Comparison of ENCODE assay signal across 30 cellular contexts in the genomic region with DNA sequence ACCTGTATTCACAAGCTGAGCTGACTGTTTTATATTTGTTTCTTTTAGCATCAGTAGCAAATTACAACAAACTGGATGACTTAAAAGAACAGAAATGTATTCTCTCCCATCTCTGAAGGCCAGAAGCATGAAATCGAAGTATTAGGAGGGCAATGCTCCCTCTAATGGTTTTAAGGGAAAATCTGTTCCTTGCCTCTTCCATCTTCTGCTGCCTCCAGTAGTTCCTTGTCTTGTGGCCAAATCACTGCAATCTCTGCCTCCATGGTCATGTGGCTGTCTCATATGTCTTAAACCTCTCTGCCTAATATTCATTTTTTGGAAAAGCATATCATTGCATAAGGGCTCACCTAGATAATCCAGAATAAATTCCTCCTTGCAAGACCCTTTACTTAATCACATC.
"Had no signal": no experiment of that assay in that cellular context is flagged by ENCODE, and none has a peak within 500 bp of the region (broad histone marks: within the 10 kb centered on the region; RNA-seq: fewer than 3 reads in every experiment).

No MANE protein-coding gene starts in this region.

- H3K27ac Mint-ChIP-seq: activated CD4-positive, alpha-beta T cell treated with anti-CD3 and anti-CD28 coated beads, Interleukin-2, amount 10 ng/mL, durations not matched to agents 24 days and 14 days; activated CD8-positive, alpha-beta memory T cell treated with anti-CD3 and anti-CD28 coated beads, Interleukin-2, amount 10 ng/mL, durations not matched to agents 7 days and 5 days; activated CD8-positive, alpha-beta T cell treated with anti-CD3 and anti-CD28 coated beads for 36 hours; activated naive CD4-positive, alpha-beta T cell treated with anti-CD3 and anti-CD28 coated beads, Interleukin-2, amount 10 ng/mL, durations not matched to agents 7 days and 5 days; activated naive CD8-positive, alpha-beta T cell treated with anti-CD3 and anti-CD28 coated beads, Interleukin-2, amount 50 U/mL, for 24 hours; effector memory CD8-positive, alpha-beta T cell; mesothelial cell of epicardium; naive thymus-derived CD8-positive, alpha-beta T cell; neural progenitor cell; stimulated activated naive B cell treated with anti-CD40 and anti-IgM and Interleukin-4, amounts not matched to agents 10 μg/mL and 1 μg/mL and 100 μg/mL, for 72 hours; T-helper 17 cell had no signal

- H3K36me3 Mint-ChIP-seq: activated CD8-positive, alpha-beta memory T cell treated with anti-CD3 and anti-CD28 coated beads, Interleukin-2, amount 10 ng/mL, durations not matched to agents 7 days and 5 days; activated naive CD4-positive, alpha-beta T cell treated with anti-CD3 and anti-CD28 coated beads, Interleukin-2, amount 10 ng/mL, durations not matched to agents 7 days and 5 days; mesothelial cell of epicardium; naive thymus-derived CD8-positive, alpha-beta T cell; neural progenitor cell; stimulated activated naive B cell treated with anti-CD40 and anti-IgM and Interleukin-4, amounts not matched to agents 10 μg/mL and 1 μg/mL and 100 μg/mL, for 72 hours had no signal

- DNase-seq: activated CD4-positive, alpha-beta T cell treated with anti-CD3 and anti-CD28 coated beads, Interleukin-2, amount 10 ng/mL, durations not matched to agents 24 days and 14 days; activated CD8-positive, alpha-beta memory T cell treated with anti-CD3 and anti-CD28 coated beads, Interleukin-2, amount 10 ng/mL, durations not matched to agents 7 days and 5 days; activated CD8-positive, alpha-beta T cell treated with anti-CD3 and anti-CD28 coated beads for 36 hours; activated effector memory CD4-positive, alpha-beta T cell treated with anti-CD3 and anti-CD28 coated beads, Interleukin-2, amount 50 U/mL, for 16 hours; activated naive CD4-positive, alpha-beta T cell treated with anti-CD3 and anti-CD28 coated beads, Interleukin-2, amount 10 ng/mL, durations not matched to agents 7 days and 5 days; activated naive CD8-positive, alpha-beta T cell treated with anti-CD3 and anti-CD28 coated beads, Interleukin-2, amount 50 U/mL, for 24 hours; activated T-cell treated with anti-CD3 and anti-CD28 coated beads for 4 hours; anterior cingulate cortex; body of pancreas; dermis blood vessel endothelial cell; effector memory CD8-positive, alpha-beta T cell; glutamatergic neuron; kidney glomerular epithelial cell; left lung; naive thymus-derived CD8-positive, alpha-beta T cell; posterior cingulate gyrus; small intestine; stimulated activated CD8-positive, alpha-beta memory T cell treated with anti-CD3 and anti-CD28 coated beads, Interleukin-4, amount 100 ng/mL, for 48 hours; stimulated activated naive B cell treated with anti-CD40 and anti-IgM and Interleukin-4, amounts not matched to agents 10 μg/mL and 1 μg/mL and 100 μg/mL, for 72 hours; T-helper 17 cell; transverse colon; uterus had no signal

- ATAC-seq: activated CD4-positive, CD25-positive, alpha-beta regulatory T cell treated with anti-CD3 and anti-CD28 coated beads, Interleukin-2, amount 50 U/mL, for 24 hours; activated CD8-positive, alpha-beta memory T cell treated with anti-CD3 and anti-CD28 coated beads, Interleukin-2, amount 10 ng/mL, durations not matched to agents 7 days and 5 days; activated CD8-positive, alpha-beta T cell treated with anti-CD3 and anti-CD28 coated beads for 36 hours; activated naive CD8-positive, alpha-beta T cell treated with anti-CD3 and anti-CD28 coated beads, Interleukin-2, amount 50 U/mL, for 24 hours; body of pancreas; effector memory CD8-positive, alpha-beta T cell; left lung; naive thymus-derived CD8-positive, alpha-beta T cell; sciatic nerve; stimulated activated naive B cell treated with anti-CD40 and anti-IgM and Interleukin-4, amounts not matched to agents 10 μg/mL and 1 μg/mL and 100 μg/mL, for 72 hours; T-helper 17 cell had no signal

- H3K27me3 Mint-ChIP-seq: activated naive CD4-positive, alpha-beta T cell treated with anti-CD3 and anti-CD28 coated beads, Interleukin-2, amount 10 ng/mL, durations not matched to agents 7 days and 5 days; T-helper 17 cell had no signal

- H3K9me3 Mint-ChIP-seq: activated naive CD4-positive, alpha-beta T cell treated with anti-CD3 and anti-CD28 coated beads, Interleukin-2, amount 10 ng/mL, durations not matched to agents 7 days and 5 days; activated naive CD8-positive, alpha-beta T cell treated with anti-CD3 and anti-CD28 coated beads, Interleukin-2, amount 50 U/mL, for 24 hours; effector memory CD8-positive, alpha-beta T cell; naive thymus-derived CD8-positive, alpha-beta T cell; neural progenitor cell; stimulated activated naive B cell treated with anti-CD40 and anti-IgM and Interleukin-4, amounts not matched to agents 10 μg/mL and 1 μg/mL and 100 μg/mL, for 72 hours had no signal

- H3K4me3 Mint-ChIP-seq: activated CD4-positive, alpha-beta T cell treated with anti-CD3 and anti-CD28 coated beads, Interleukin-2, amount 10 ng/mL, durations not matched to agents 24 days and 14 days; activated CD8-positive, alpha-beta memory T cell treated with anti-CD3 and anti-CD28 coated beads, Interleukin-2, amount 10 ng/mL, durations not matched to agents 7 days and 5 days; activated CD8-positive, alpha-beta T cell treated with anti-CD3 and anti-CD28 coated beads for 36 hours; activated naive CD4-positive, alpha-beta T cell treated with anti-CD3 and anti-CD28 coated beads, Interleukin-2, amount 10 ng/mL, durations not matched to agents 7 days and 5 days; activated naive CD8-positive, alpha-beta T cell treated with anti-CD3 and anti-CD28 coated beads, Interleukin-2, amount 50 U/mL, for 24 hours; effector memory CD8-positive, alpha-beta T cell; mesothelial cell of epicardium; naive thymus-derived CD8-positive, alpha-beta T cell; neural progenitor cell; stimulated activated naive B cell treated with anti-CD40 and anti-IgM and Interleukin-4, amounts not matched to agents 10 μg/mL and 1 μg/mL and 100 μg/mL, for 72 hours; T-helper 17 cell had no signal

- H3K4me1 Mint-ChIP-seq: activated CD4-positive, alpha-beta T cell treated with anti-CD3 and anti-CD28 coated beads, Interleukin-2, amount 10 ng/mL, durations not matched to agents 24 days and 14 days; activated CD8-positive, alpha-beta memory T cell treated with anti-CD3 and anti-CD28 coated beads, Interleukin-2, amount 10 ng/mL, durations not matched to agents 7 days and 5 days; activated naive CD4-positive, alpha-beta T cell treated with anti-CD3 and anti-CD28 coated beads, Interleukin-2, amount 10 ng/mL, durations not matched to agents 7 days and 5 days; activated naive CD8-positive, alpha-beta T cell treated with anti-CD3 and anti-CD28 coated beads, Interleukin-2, amount 50 U/mL, for 24 hours; mesothelial cell of epicardium; neural progenitor cell; stimulated activated naive B cell treated with anti-CD40 and anti-IgM and Interleukin-4, amounts not matched to agents 10 μg/mL and 1 μg/mL and 100 μg/mL, for 72 hours; T-helper 17 cell had no signal

- H3K4me3 ChIP-seq: body of pancreas, cardiac muscle cell, esophagus muscularis mucosa, hepatocyte, left lung, neural progenitor cell, transverse colon, uterus had no signal

- FAIRE-seq: frontal cortex, small intestine had no signal
